Comparison of ENCODE assay signal across 8 cellular contexts in the genomic region with DNA sequence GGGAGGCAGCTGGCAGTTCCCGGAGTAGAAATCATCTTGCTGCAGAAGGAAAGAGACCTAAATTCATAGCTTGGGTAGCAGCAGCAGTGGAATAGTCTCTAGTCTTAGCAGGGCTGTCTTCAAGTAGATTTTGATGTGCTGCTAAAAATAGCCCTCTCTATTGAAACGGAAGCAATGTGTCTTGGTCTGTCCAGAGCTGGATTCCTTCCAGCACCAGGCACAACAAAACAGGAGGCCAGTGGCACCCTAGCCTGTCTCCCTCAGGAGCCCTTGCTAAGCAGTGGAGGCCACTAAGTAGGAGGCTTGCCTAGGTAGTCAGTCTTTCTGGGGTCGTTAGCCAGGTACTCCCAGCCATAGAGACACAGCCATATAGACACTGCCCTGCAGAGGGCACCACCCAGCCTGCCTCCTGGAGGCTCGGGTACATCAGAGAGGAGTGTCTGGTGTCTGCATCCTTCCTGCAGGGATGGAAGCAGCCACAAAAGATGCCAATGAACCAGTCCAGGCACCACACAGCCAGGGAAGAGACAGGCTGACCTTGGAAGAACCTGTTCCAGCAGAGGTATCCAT.
DNase-seq lines count a peak whose midpoint lies in the region; ATAC-seq and TF ChIP-seq lines count a peak whose summit lies in the region.

No MANE protein-coding gene starts in this region.

- peaks cover 6% of the 10 kb centered on the region for H3K27me3 Mint-ChIP-seq in GM23338 (ENCODE audit: insufficient read depth, low read depth, poor library complexity)

- no peaks in the 10 kb centered on the region for H3F3A ChIP-seq in GM23338 (replicated peaks; ENCODE audit: low read depth)

- H3K36me3 ChIP-seq in BLaER1 treated with 17β-estradiol and CSF1 and Interleukin-3, amounts not matched to agents 10 nM and 100 nM, result peaks cover 61 to 100% (median 97%) of the 10 kb centered on the region in 11 experiments
- no peaks in the 10 kb centered on the region for H3K36me3 ChIP-seq in GM23338 (ENCODE audit: insufficient read depth)
- H3K36me3 ChIP-seq in SJCRH30, result no peaks in the 10 kb centered on the region; the same call in 1 of the 2 replicates

- H3K4me3 ChIP-seq in BLaER1 treated with 17β-estradiol and CSF1 and Interleukin-3, amounts not matched to agents 10 nM and 100 nM, result no peak overlapping the region
- no peak overlapping the region for H3K4me3 ChIP-seq in GM23338
- no peak overlapping the region for H3K4me3 ChIP-seq in SJCRH30

- peak overlapping the region in 9 of 11 experiments; percentile 33 to 76 (median 46); a peak in 18 of 22 replicates for H3K4me2 ChIP-seq in BLaER1 treated with 17β-estradiol and CSF1 and Interleukin-3, amounts not matched to agents 10 nM and 100 nM
- H3K4me2 ChIP-seq in GM23338, result no peak overlapping the region

- DNase-seq in GM23338 (ENCODE audit: low spot score), result peak; percentile 80
- DNase-seq in SJCRH30, result peak; percentile 20 to 30
- DNase-seq in foreskin keratinocyte, result no peak
- DNase-seq in SKM-1 (lab: John Stamatoyannopoulos, UW; ENCODE audit: unreplicated experiment), result no peak

- peak; percentile 66 to 82 for TF ChIP-seq CTCF in GM23338 (conservative IDR thresholded peaks at IDR 0.05; ENCODE audit: low read depth in 2 of 2)
- peak; percentile 55 for TF ChIP-seq CTCF in foreskin keratinocyte (conservative IDR thresholded peaks at IDR 0.05)

- no peaks in the 10 kb centered on the region for H3K9me3 ChIP-seq in BLaER1 treated with 17β-estradiol and CSF1 and Interleukin-3, amounts not matched to agents 10 nM and 100 nM (replicated peaks in 1 of 11)
- H3K9me3 ChIP-seq in SJCRH30 (replicated peaks), result no peaks in the 10 kb centered on the region

- H3K4me3 Mint-ChIP-seq in GM23338, result no peak overlapping the region

- no peaks in the 10 kb centered on the region for H3K9me3 Mint-ChIP-seq in GM23338

- H2AFZ ChIP-seq in GM23338, result no peak overlapping the region

- no peaks in the 10 kb centered on the region for H3K27me3 ChIP-seq in BLaER1 treated with 17β-estradiol and CSF1 and Interleukin-3, amounts not matched to agents 10 nM and 100 nM
- H3K27me3 ChIP-seq in GM23338 (ENCODE audit: insufficient read depth) (no peaks in the 10 kb centered on the region), SJCRH30 (no peaks in the 10 kb centered on the region), foreskin keratinocyte (peaks cover 14% of the 10 kb centered on the region)

- H3K9ac ChIP-seq in BLaER1 treated with 17β-estradiol and CSF1 and Interleukin-3, amounts not matched to agents 10 nM and 100 nM, result no peak overlapping the region

- peak; percentile 95 for ATAC-seq in GM23338
- ATAC-seq in foreskin keratinocyte, result peak; percentile 58
- ATAC-seq in GM18861 (IDR thresholded peaks at IDR 0.05; ENCODE audit: unreplicated experiment), result no peak
- no peak for ATAC-seq in HG03432 (IDR thresholded peaks at IDR 0.05; ENCODE audit: unreplicated experiment)
- no peak for ATAC-seq in HG03342 (IDR thresholded peaks at IDR 0.05; ENCODE audit: unreplicated experiment)

- H3K9me2 ChIP-seq in GM23338 (ENCODE audit: insufficient read depth), result no peaks in the 10 kb centered on the region

- H3K27ac ChIP-seq in BLaER1 treated with 17β-estradiol and CSF1 and Interleukin-3, amounts not matched to agents 10 nM and 100 nM, result 0 out of 22 replicates have a peak overlapping the region, but pooled peaks of 2 of the 11 experiments have one; percentile 0 to 7
- no peak overlapping the region for H3K27ac ChIP-seq in GM23338 (ENCODE audit: low read depth)
- no peak overlapping the region for H3K27ac ChIP-seq in SJCRH30
- H3K27ac ChIP-seq in foreskin keratinocyte, result no peak overlapping the region

- H3K79me2 ChIP-seq in GM23338 (replicated peaks; ENCODE audit: insufficient read depth), result no peaks in the 10 kb centered on the region

- H3K4me1 Mint-ChIP-seq in GM23338, result peaks cover 4% of the 10 kb centered on the region; the same call in 2 of the 3 replicates

- peaks cover 0 to 31% (median 21%) of the 10 kb centered on the region in 10 experiments; a peak in 17 of 20 replicates for H3K4me1 ChIP-seq in BLaER1 treated with 17β-estradiol and CSF1 and Interleukin-3, amounts not matched to agents 10 nM and 100 nM
- H3K4me1 ChIP-seq in GM23338 (ENCODE audit: insufficient read depth), result peaks cover 4% of the 10 kb centered on the region; the same call in 1 of the 2 replicates
- no peaks in the 10 kb centered on the region for H3K4me1 ChIP-seq in SJCRH30
- H3K4me1 ChIP-seq in foreskin keratinocyte, result no peaks in the 10 kb centered on the region

- peaks cover 0 to 39% (median 5%) of the 10 kb centered on the region in 11 experiments; a peak in 6 of 22 replicates for H4K20me1 ChIP-seq in BLaER1 treated with 17β-estradiol and CSF1 and Interleukin-3, amounts not matched to agents 10 nM and 100 nM
- no peaks in the 10 kb centered on the region for H4K20me1 ChIP-seq in GM23338 (replicated peaks; ENCODE audit: insufficient read depth)

- H3K36me3 Mint-ChIP-seq in GM23338 (ENCODE audit: low read depth), result no peaks in the 10 kb centered on the region

- H3K27ac Mint-ChIP-seq in GM23338, result no peak overlapping the region

TF ChIP-seq in GM23338, 12 proteins besides CTCF, POLR2A, EP300 and RAD21:
- TF ChIP-seq, protein P1, sequence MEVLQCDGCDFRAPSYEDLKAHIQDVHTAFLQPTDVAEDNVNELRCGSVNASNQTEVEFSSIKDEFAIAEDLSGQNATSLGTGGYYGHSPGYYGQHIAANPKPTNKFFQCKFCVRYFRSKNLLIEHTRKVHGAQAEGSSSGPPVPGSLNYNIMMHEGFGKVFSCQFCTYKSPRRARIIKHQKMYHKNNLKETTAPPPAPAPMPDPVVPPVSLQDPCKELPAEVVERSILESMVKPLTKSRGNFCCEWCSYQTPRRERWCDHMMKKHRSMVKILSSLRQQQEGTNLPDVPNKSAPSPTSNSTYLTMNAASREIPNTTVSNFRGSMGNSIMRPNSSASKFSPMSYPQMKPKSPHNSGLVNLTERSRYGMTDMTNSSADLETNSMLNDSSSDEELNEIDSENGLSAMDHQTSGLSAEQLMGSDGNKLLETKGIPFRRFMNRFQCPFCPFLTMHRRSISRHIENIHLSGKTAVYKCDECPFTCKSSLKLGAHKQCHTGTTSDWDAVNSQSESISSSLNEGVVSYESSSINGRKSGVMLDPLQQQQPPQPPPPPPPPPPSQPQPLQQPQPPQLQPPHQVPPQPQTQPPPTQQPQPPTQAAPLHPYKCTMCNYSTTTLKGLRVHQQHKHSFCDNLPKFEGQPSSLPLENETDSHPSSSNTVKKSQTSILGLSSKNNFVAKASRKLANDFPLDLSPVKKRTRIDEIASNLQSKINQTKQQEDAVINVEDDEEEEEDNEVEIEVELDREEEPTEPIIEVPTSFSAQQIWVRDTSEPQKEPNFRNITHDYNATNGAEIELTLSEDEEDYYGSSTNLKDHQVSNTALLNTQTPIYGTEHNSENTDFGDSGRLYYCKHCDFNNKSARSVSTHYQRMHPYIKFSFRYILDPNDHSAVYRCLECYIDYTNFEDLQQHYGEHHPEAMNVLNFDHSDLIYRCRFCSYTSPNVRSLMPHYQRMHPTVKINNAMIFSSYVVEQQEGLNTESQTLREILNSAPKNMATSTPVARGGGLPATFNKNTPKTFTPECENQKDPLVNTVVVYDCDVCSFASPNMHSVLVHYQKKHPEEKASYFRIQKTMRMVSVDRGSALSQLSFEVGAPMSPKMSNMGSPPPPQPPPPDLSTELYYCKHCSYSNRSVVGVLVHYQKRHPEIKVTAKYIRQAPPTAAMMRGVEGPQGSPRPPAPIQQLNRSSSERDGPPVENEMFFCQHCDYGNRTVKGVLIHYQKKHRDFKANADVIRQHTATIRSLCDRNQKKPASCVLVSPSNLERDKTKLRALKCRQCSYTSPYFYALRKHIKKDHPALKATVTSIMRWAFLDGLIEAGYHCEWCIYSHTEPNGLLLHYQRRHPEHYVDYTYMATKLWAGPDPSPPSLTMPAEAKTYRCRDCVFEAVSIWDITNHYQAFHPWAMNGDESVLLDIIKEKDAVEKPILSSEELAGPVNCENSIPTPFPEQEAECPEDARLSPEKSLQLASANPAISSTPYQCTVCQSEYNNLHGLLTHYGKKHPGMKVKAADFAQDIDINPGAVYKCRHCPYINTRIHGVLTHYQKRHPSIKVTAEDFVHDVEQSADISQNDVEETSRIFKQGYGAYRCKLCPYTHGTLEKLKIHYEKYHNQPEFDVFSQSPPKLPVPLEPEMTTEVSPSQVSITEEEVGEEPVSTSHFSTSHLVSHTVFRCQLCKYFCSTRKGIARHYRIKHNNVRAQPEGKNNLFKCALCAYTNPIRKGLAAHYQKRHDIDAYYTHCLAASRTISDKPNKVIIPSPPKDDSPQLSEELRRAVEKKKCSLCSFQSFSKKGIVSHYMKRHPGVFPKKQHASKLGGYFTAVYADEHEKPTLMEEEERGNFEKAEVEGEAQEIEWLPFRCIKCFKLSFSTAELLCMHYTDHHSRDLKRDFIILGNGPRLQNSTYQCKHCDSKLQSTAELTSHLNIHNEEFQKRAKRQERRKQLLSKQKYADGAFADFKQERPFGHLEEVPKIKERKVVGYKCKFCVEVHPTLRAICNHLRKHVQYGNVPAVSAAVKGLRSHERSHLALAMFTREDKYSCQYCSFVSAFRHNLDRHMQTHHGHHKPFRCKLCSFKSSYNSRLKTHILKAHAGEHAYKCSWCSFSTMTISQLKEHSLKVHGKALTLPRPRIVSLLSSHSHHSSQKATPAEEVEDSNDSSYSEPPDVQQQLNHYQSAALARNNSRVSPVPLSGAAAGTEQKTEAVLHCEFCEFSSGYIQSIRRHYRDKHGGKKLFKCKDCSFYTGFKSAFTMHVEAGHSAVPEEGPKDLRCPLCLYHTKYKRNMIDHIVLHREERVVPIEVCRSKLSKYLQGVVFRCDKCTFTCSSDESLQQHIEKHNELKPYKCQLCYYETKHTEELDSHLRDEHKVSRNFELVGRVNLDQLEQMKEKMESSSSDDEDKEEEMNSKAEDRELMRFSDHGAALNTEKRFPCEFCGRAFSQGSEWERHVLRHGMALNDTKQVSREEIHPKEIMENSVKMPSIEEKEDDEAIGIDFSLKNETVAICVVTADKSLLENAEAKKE (CRISPR knock-in tag; IDR thresholded peaks at IDR 0.05), result no peak
- TF ChIP-seq, protein P2, sequence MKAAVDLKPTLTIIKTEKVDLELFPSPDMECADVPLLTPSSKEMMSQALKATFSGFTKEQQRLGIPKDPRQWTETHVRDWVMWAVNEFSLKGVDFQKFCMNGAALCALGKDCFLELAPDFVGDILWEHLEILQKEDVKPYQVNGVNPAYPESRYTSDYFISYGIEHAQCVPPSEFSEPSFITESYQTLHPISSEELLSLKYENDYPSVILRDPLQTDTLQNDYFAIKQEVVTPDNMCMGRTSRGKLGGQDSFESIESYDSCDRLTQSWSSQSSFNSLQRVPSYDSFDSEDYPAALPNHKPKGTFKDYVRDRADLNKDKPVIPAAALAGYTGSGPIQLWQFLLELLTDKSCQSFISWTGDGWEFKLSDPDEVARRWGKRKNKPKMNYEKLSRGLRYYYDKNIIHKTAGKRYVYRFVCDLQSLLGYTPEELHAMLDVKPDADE (IDR thresholded peaks at IDR 0.05), result no peak
- no peak for TF ChIP-seq JUNB (IDR thresholded peaks at IDR 0.05; ENCODE audit: unreplicated experiment)

Comparison
In these comparisons a context has a peak if more than half of its experiments do, and no peak if none do; other contexts are left out.
1. ATAC-seq: peak in GM23338 (single experiment) and foreskin keratinocyte (single experiment); none in GM18861 (single experiment), HG03432 (single experiment) and HG03342 (single experiment).
2. DNase-seq: peak in GM23338 (single experiment) and SJCRH30 (2 of 2); none in foreskin keratinocyte (0 of 2) and SKM-1 (single experiment).